Comparison of ENCODE assay signal across 9 cellular contexts in the genomic region with DNA sequence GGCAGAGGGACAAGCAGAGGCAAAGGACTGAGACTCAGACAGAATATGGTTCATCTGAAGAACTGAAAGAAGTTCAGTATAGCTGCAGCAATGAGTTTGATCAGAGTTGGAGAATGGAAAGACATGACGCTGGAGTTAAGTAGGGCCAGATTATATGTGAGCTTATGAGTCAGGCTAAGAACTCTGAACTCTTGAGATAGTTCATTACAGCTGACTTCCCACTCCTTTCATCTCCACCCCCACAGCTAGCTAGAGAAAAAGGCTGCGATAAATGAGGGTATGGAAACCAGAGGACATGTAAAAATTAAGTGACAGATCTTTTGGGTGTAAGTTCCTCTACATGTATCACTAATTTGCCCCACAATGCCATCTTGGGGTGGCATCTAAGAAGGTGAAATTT. TPM values are rescaled to one million over a fixed set of nuclear protein-coding genes. Genes with fewer than 3 reads are reported as not detected.
DNase-seq lines count a peak whose midpoint lies in the region; ATAC-seq, FAIRE-seq and TF ChIP-seq lines count a peak whose summit lies in the region.
"Had no signal": no experiment of that assay in that cellular context is flagged by ENCODE, and none has a peak within 500 bp of the region (broad histone marks: within the 10 kb centered on the region; RNA-seq: fewer than 3 reads in every experiment).

No MANE protein-coding gene starts in this region.

- peak overlapping the region; percentile 82 for H3K27ac Mint-ChIP-seq in activated CD8-positive, alpha-beta T cell treated with anti-CD3 and anti-CD28 coated beads for 36 hours

- H3K36me3 Mint-ChIP-seq in activated CD8-positive, alpha-beta T cell treated with anti-CD3 and anti-CD28 coated beads for 36 hours (ENCODE audit: low read depth) = peaks cover 6% of the 10 kb centered on the region

- POLR2A ChIA-PET in activated CD8-positive, alpha-beta T cell treated with anti-CD3 and anti-CD28 coated beads for 36 hours (lab: Charles Lee) = interaction anchor here (1.0 to 1.6 kb wide), 4 partner anchors 13 to 205 kb away, joined by 3 to 5 read pairs (median 4); partner anchors contain the start of genes PA2G4 and PYM1

- ATAC-seq in activated CD8-positive, alpha-beta T cell treated with anti-CD3 and anti-CD28 coated beads for 36 hours = peak; percentile 96
- no peak for ATAC-seq in HG02678 (IDR thresholded peaks at IDR 0.05; ENCODE audit: unreplicated experiment)
- ATAC-seq in GM19397 (IDR thresholded peaks at IDR 0.05; ENCODE audit: unreplicated experiment) = no peak

- no peak for FAIRE-seq in frontal cortex (lab: Jason Lieb, UNC)

- H3K4me1 Mint-ChIP-seq in activated CD8-positive, alpha-beta T cell treated with anti-CD3 and anti-CD28 coated beads for 36 hours (ENCODE audit: low read depth) = peaks cover 10% of the 10 kb centered on the region

- CTCF ChIA-PET in activated CD8-positive, alpha-beta T cell treated with anti-CD3 and anti-CD28 coated beads for 36 hours (lab: Charles Lee) = interaction anchor here (0.8 to 1.5 kb wide), 8 partner anchors 12 to 160 kb away, joined by 3 to 5 read pairs (median 3); no protein-coding TSS in a partner anchor

- intact Hi-C loops in activated CD8-positive, alpha-beta T cell treated with anti-CD3 and anti-CD28 coated beads for 36 hours (cut with micrococcal nuclease) = no loop called here

- H3K9me3 Mint-ChIP-seq in activated CD8-positive, alpha-beta T cell treated with anti-CD3 and anti-CD28 coated beads for 36 hours = no peaks in the 10 kb centered on the region
- H3K9me3 Mint-ChIP-seq: naive B cell had no signal

- no peaks in the 10 kb centered on the region for H3K27me3 Mint-ChIP-seq in activated CD8-positive, alpha-beta T cell treated with anti-CD3 and anti-CD28 coated beads for 36 hours
- H3K27me3 Mint-ChIP-seq: naive B cell had no signal

- DNase-seq in HCEC 1CT = peak; percentile 49
- DNase-seq in activated CD8-positive, alpha-beta T cell treated with anti-CD3 and anti-CD28 coated beads for 36 hours = peak; percentile 73
- DNase-seq in fibroblast of gingiva (ENCODE audit: low read depth) = peak; percentile 14
- DNase-seq in stimulated activated CD4-positive, alpha-beta T cell treated with anti-CD3 and anti-CD28 coated beads, Interleukin-2, amount 100 ng/mL, for 4 hours (ENCODE audit: low read depth) = peak; percentile 28
- no peak for DNase-seq in kidney tubule cell (ENCODE audit: low spot score)
- no peak for DNase-seq in frontal cortex (ENCODE audit: low spot score in 2 of 2)
- DNase-seq: naive B cell had no signal

- peak overlapping the region; percentile 2 for H3K4me3 Mint-ChIP-seq in activated CD8-positive, alpha-beta T cell treated with anti-CD3 and anti-CD28 coated beads for 36 hours
- H3K4me3 Mint-ChIP-seq: naive B cell had no signal

- TF ChIP-seq CTCF in activated CD8-positive, alpha-beta T cell treated with anti-CD3 and anti-CD28 coated beads for 36 hours (IDR thresholded peaks at IDR 0.05) = no peak

RNA-seq across cellular contexts. Expression of gene PYM1, which starts 28.7 kb away (rescaled TPM):
- 10 to 100 TPM; 22.1 to 22.9 TPM for total RNA-seq in activated CD8-positive, alpha-beta T cell treated with anti-CD3 and anti-CD28 coated beads for 36 hours
- total RNA-seq in frontal cortex = 22.4 TPM

RNA-seq across cellular contexts. Expression of gene DGKA, which starts 31.9 kb away (rescaled TPM):
- 100 to 1,000 TPM; 350 to 353 TPM for total RNA-seq in activated CD8-positive, alpha-beta T cell treated with anti-CD3 and anti-CD28 coated beads for 36 hours
- total RNA-seq in frontal cortex = 7.7 TPM

RNA-seq across cellular contexts. Expression of gene MMP19, which starts 56.3 kb away (rescaled TPM):
- not detected for total RNA-seq in activated CD8-positive, alpha-beta T cell treated with anti-CD3 and anti-CD28 coated beads for 36 hours
- not detected for total RNA-seq in frontal cortex

Comparison
In these comparisons a context has a peak if more than half of its experiments do, and no peak if none do; other contexts are left out.
1. DNase-seq: peak in HCEC 1CT (single experiment), activated CD8-positive, alpha-beta T cell treated with anti-CD3 and anti-CD28 coated beads for 36 hours (single experiment), fibroblast of gingiva (single experiment) and stimulated activated CD4-positive, alpha-beta T cell treated with anti-CD3 and anti-CD28 coated beads, Interleukin-2, amount 100 ng/mL, for 4 hours (single experiment); none in kidney tubule cell (single experiment) and frontal cortex (0 of 2).
2. RNA of gene DGKA, which starts 31.9 kb away (total RNA-seq): 350 to 353 TPM in activated CD8-positive, alpha-beta T cell treated with anti-CD3 and anti-CD28 coated beads for 36 hours; 7.7 TPM in frontal cortex (single experiment); every median in the first group is over 10 times any median in the second.